ENCODE assay signal across 8 cellular contexts in the genomic region with DNA sequence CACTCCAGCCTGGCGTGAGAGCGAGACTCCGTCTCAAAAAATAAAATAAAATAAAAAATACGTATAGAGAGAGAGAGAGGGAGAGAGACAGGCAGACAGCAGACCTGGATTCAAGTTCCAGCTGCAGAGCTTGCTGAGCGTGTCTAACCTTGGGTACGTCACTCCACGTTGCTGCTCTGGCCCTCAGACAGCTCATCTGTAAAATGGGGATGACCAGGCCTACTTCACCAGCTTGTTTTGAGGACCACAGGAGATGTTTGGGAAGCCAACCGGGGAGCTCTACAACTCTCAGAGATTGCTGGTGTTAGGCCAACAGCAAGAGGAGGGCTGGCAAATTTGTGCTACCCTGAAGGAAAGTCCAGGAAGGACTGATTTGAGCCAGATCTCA. TPM values are rescaled to one million over a fixed set of nuclear protein-coding genes. Genes with fewer than 3 reads are reported as not detected.
DNase-seq lines count a peak whose midpoint lies in the region; ATAC-seq, FAIRE-seq and TF ChIP-seq lines count a peak whose summit lies in the region.

No MANE protein-coding gene starts in this region.

- CTCF ChIA-PET in activated naive CD4-positive, alpha-beta T cell treated with anti-CD3 and anti-CD28 coated beads, Interleukin-2, amount 10 ng/mL, durations not matched to agents 7 days and 5 days (lab: Charles Lee): interaction anchor here (1.0 to 6.0 kb wide), 8 partner anchors 9 to 187 kb away, joined by 3 to 72 read pairs (median 4); a partner anchor contains a TSS
- CTCF ChIA-PET in GM12878 (lab: Yijun Ruan, JAX): interaction anchor here (0.8 to 11.0 kb wide), 10 partner anchors 9 to 326 kb away, joined by 3 to 99 read pairs (median 8); no protein-coding TSS in a partner anchor

- no peak for TF ChIP-seq EP300 in GM12878 (IDR thresholded peaks at IDR 0.05; ENCODE audit: borderline replicate concordance in 1 of 2, control insufficient read depth in 1 of 2, low read depth in 2 of 2, low read length in 2 of 2)

- H3K4me3 ChIP-seq in GM12878 (peak overlapping the region; percentile 68; the same call in 1 of the 2 replicates), upper lobe of right lung (peak overlapping the region; percentile 80)

- intact Hi-C loops in GM12878 (cut with micrococcal nuclease; ENCODE audit: unreplicated experiment): loop anchor here (2.0 to 5.0 kb wide), 3 partner anchors 57 to 251 kb away; a partner anchor contains a TSS
- intact Hi-C loops in upper lobe of right lung (cut with DNase I): no loop called here

- 0 out of 4 replicates have a peak, but pooled peaks cover 0 to 4% of the 10 kb centered on the region in 2 experiments for H3K36me3 ChIP-seq in GM12878 (ENCODE audit: control insufficient read depth in 2 of 2, insufficient read depth in 2 of 2, low read length in 1 of 2)
- H3K36me3 ChIP-seq in upper lobe of right lung: no peaks in the 10 kb centered on the region

- peak overlapping the region; percentile 88 for H3K4me3 Mint-ChIP-seq in activated naive CD4-positive, alpha-beta T cell treated with anti-CD3 and anti-CD28 coated beads, Interleukin-2, amount 10 ng/mL, durations not matched to agents 7 days and 5 days
- peak overlapping the region; percentile 94 for H3K4me3 Mint-ChIP-seq in memory B cell

- TF ChIP-seq RAD21 in GM12878 (IDR thresholded peaks at IDR 0.05; ENCODE audit: insufficient read depth, low read depth, low read length): no peak

- SMC1A ChIA-PET in GM12878 (lab: Charles Lee; ENCODE audit: uncharacterized antibody, unreplicated experiment): interaction anchor here (0.9 to 1.9 kb wide), 6 partner anchors 9 to 187 kb away, joined by 3 to 12 read pairs (median 4); no protein-coding TSS in a partner anchor

- H3K9me3 ChIP-seq in GM12878 (replicated peaks; ENCODE audit: control insufficient read depth, insufficient read depth, low read length) (no peaks in the 10 kb centered on the region), upper lobe of right lung (no peaks in the 10 kb centered on the region)

- H3K4me1 ChIP-seq in GM12878 (ENCODE audit: control insufficient read depth, insufficient read depth, low read length): peaks cover 38% of the 10 kb centered on the region
- H3K4me1 ChIP-seq in upper lobe of right lung: peaks cover 15% of the 10 kb centered on the region

- RAD21 ChIA-PET in GM12878 (lab: Charles Lee; ENCODE audit: unreplicated experiment): interaction anchor here (0.8 to 1.0 kb wide), 5 partner anchors 9 to 150 kb away, joined by 3 to 4 read pairs (median 3); no protein-coding TSS in a partner anchor

- peak overlapping the region; percentile 96 for H2AFZ ChIP-seq in GM12878 (ENCODE audit: control insufficient read depth, low read depth, low read length)

- H3K27me3 ChIP-seq in GM12878 (replicated peaks in 1 of 2; ENCODE audit: control insufficient read depth in 2 of 2, insufficient read depth in 2 of 2, low read length in 1 of 2): no peaks in the 10 kb centered on the region
- no peaks in the 10 kb centered on the region for H3K27me3 ChIP-seq in upper lobe of right lung

- peak overlapping the region; percentile 81 for H3K27ac ChIP-seq in GM12878 (ENCODE audit: control insufficient read depth, insufficient read depth)
- H3K27ac ChIP-seq in upper lobe of right lung: peak overlapping the region; percentile 79

- H4K20me1 ChIP-seq in GM12878 (ENCODE audit: control insufficient read depth, insufficient read depth): no peaks in the 10 kb centered on the region

- POLR2A ChIA-PET in GM12878 (lab: Charles Lee): interaction anchor here (1.2 kb wide), 1 partner anchor 41 kb away, joined by 5 read pairs; no protein-coding TSS in a partner anchor

- no peak for FAIRE-seq in GM12878 (lab: Jason Lieb, UNC)

- TF ChIP-seq CTCF in GM12878 (IDR thresholded peaks at IDR 0.05 in 2 of 3, conservative IDR thresholded peaks at IDR 0.05 in 1 of 3; ENCODE audit: control insufficient read depth in 2 of 3, extremely low read depth in 1 of 3, insufficient read depth in 1 of 3, low read depth in 3 of 3, low read length in 3 of 3) (no peak), upper lobe of right lung (IDR thresholded peaks at IDR 0.05) (no peak)

- no peaks in the 10 kb centered on the region for H3K9me3 Mint-ChIP-seq in activated naive CD4-positive, alpha-beta T cell treated with anti-CD3 and anti-CD28 coated beads, Interleukin-2, amount 10 ng/mL, durations not matched to agents 7 days and 5 days
- no peaks in the 10 kb centered on the region for H3K9me3 Mint-ChIP-seq in memory B cell

- peak overlapping the region; percentile 93 for H3K27ac Mint-ChIP-seq in activated naive CD4-positive, alpha-beta T cell treated with anti-CD3 and anti-CD28 coated beads, Interleukin-2, amount 10 ng/mL, durations not matched to agents 7 days and 5 days
- H3K27ac Mint-ChIP-seq in memory B cell: peak overlapping the region; percentile 98

- BruUV-seq in GM12878 (replicated peaks; lab: Mats Ljungman, UMichigan): no TSS peak

- peaks cover 53% of the 10 kb centered on the region for H3K79me2 ChIP-seq in GM12878 (ENCODE audit: control insufficient read depth, insufficient read depth, low read length)

- peaks cover 65% of the 10 kb centered on the region for H3K4me1 Mint-ChIP-seq in activated naive CD4-positive, alpha-beta T cell treated with anti-CD3 and anti-CD28 coated beads, Interleukin-2, amount 10 ng/mL, durations not matched to agents 7 days and 5 days
- H3K4me1 Mint-ChIP-seq in memory B cell: peaks cover 53% of the 10 kb centered on the region

- H3K9ac ChIP-seq in GM12878 (ENCODE audit: control insufficient read depth, insufficient read depth, low read length): peak overlapping the region; percentile 83

- DNase-seq in activated naive CD4-positive, alpha-beta T cell treated with anti-CD3 and anti-CD28 coated beads, Interleukin-2, amount 10 ng/mL, durations not matched to agents 7 days and 5 days: peak; percentile 22
- no peak for DNase-seq in activated naive CD4-positive, alpha-beta T cell treated with Interleukin-2 at 50 U/mL for 16 hours
- DNase-seq in GM12878 (ENCODE audit: low read depth, low spot score) (no peak), memory B cell (ENCODE audit: low spot score in 2 of 2) (no peak), upper lobe of right lung (no peak), cerebellar cortex (ENCODE audit: low spot score) (no peak), NOMO-1 treated with DMSO at 0.1 percent for 48 hours (lab: John Stamatoyannopoulos, UW; ENCODE audit: unreplicated experiment) (no peak)

- H3K36me3 Mint-ChIP-seq in activated naive CD4-positive, alpha-beta T cell treated with anti-CD3 and anti-CD28 coated beads, Interleukin-2, amount 10 ng/mL, durations not matched to agents 7 days and 5 days: peaks cover 26% of the 10 kb centered on the region
- peaks cover 10% of the 10 kb centered on the region for H3K36me3 Mint-ChIP-seq in memory B cell

- TF ChIP-seq POLR2A in GM12878 (IDR thresholded peaks at IDR 0.05; ENCODE audit: low read depth, low read length): no peak

- ATAC-seq in GM12878 (no peak), memory B cell (ENCODE audit: low read depth) (no peak), upper lobe of right lung (no peak), GM18867 (IDR thresholded peaks at IDR 0.05; ENCODE audit: unreplicated experiment) (no peak)

- no peaks in the 10 kb centered on the region for H3K27me3 Mint-ChIP-seq in activated naive CD4-positive, alpha-beta T cell treated with anti-CD3 and anti-CD28 coated beads, Interleukin-2, amount 10 ng/mL, durations not matched to agents 7 days and 5 days
- no peaks in the 10 kb centered on the region for H3K27me3 Mint-ChIP-seq in memory B cell

- H3K4me2 ChIP-seq in GM12878 (ENCODE audit: control insufficient read depth, insufficient read depth): peak overlapping the region; percentile 98

- WGBS in GM12878 (ENCODE audit: insufficient coverage, insufficient replicate concordance, low lambda C conversion rate, missing lambda C conversion rate): 68% methylated on average over 8 of the region's 8 CpGs

- in situ Hi-C loops in GM12878 (cut with MboI): loop anchor here (10.0 kb wide), 1 partner anchor 189 kb away; no protein-coding TSS in a partner anchor

TF ChIP-seq in GM12878, 131 proteins besides CTCF, POLR2A, EP300 and RAD21 (continues in another document):
- TF ChIP-seq JUNB (IDR thresholded peaks at IDR 0.05) (no peak), EED (IDR thresholded peaks at IDR 0.05; ENCODE audit: low read depth) (0 out of 2 replicates have a peak, but pooled peaks have one; percentile 14), RELA (IDR thresholded peaks at IDR 0.05; ENCODE audit: borderline replicate concordance, partially characterized antibody) (no peak), SRF (IDR thresholded peaks at IDR 0.05; ENCODE audit: low read depth in 2 of 2, low read length in 2 of 2) (no peak), NBN (IDR thresholded peaks at IDR 0.05) (0 out of 2 replicates have a peak, but pooled peaks have one; percentile 27)
- TF ChIP-seq, protein P1, sequence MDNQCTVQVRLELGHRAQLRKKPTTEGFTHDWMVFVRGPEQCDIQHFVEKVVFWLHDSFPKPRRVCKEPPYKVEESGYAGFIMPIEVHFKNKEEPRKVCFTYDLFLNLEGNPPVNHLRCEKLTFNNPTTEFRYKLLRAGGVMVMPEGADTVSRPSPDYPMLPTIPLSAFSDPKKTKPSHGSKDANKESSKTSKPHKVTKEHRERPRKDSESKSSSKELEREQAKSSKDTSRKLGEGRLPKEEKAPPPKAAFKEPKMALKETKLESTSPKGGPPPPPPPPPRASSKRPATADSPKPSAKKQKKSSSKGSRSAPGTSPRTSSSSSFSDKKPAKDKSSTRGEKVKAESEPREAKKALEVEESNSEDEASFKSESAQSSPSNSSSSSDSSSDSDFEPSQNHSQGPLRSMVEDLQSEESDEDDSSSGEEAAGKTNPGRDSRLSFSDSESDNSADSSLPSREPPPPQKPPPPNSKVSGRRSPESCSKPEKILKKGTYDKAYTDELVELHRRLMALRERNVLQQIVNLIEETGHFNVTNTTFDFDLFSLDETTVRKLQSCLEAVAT (IDR thresholded peaks at IDR 0.05): peak; percentile 54

RNA-seq across cellular contexts. Expression of a gene that starts 0.5 kb away (rescaled TPM):
- 149 and 152 TPM in 2 replicates for total RNA-seq in GM12878 (2013; cell fraction: nucleolus; rRNA removed)
- total RNA-seq in GM12878 (2014; rRNA removed): 35.3 and 36.1 TPM in 2 replicates
- 25.0 and 26.5 TPM in 2 replicates for total RNA-seq in GM12878 (2014; rRNA removed; fragmentation: Illumina TruSeq; extraction: Trizol)
- total RNA-seq in GM12878 (2021): 25.7 and 27.6 TPM in 2 replicates
- polyA plus RNA-seq in GM12878 (2011; ENCODE audit: low read depth): 17.0 TPM
- polyA plus RNA-seq in GM12878 (2011; rRNA removed): 36.5 and 49.7 TPM in 2 replicates
- 23.0 TPM in 2 replicates for polyA plus RNA-seq in GM12878 (2011; cell fraction: cytosol; rRNA removed)
- polyA plus RNA-seq in GM12878 (2011; cell fraction: nucleus; rRNA removed): 96.9 and 102 TPM in 2 replicates
- 18.6 and 25.1 TPM in 2 replicates for polyA plus RNA-seq in GM12878 (2012)
- 36.4 and 48.6 TPM in 2 replicates for polyA plus RNA-seq in GM12878 (2014; fragmentation: Illumina TruSeq; extraction: Trizol)
- 10 to 100 TPM; 10.6 to 11.8 TPM for polyA plus RNA-seq in GM12878 (2014; fragmentation: Nextera tagmentation; extraction: Ambion mirVana)
- 30.8 and 34.4 TPM in 2 replicates for polyA plus RNA-seq in GM12878 (2014; rRNA removed)
- polyA plus RNA-seq in GM12878 (2016; fragmentation: Nextera tagmentation; extraction: Ambion mirVana): 10 to 100 TPM; 16.7 to 19.7 TPM
- polyA minus RNA-seq in GM12878 (2011; rRNA and poly(A)+ RNA removed): 24.5 and 25.3 TPM in 2 replicates
- 8.7 and 9.8 TPM in 2 replicates for polyA minus RNA-seq in GM12878 (2011; cell fraction: cytosol; rRNA and poly(A)+ RNA removed)
- 45.0 and 64.3 TPM in 2 replicates for polyA minus RNA-seq in GM12878 (2011; cell fraction: nucleus; rRNA and poly(A)+ RNA removed)
- 9.8 TPM for total RNA-seq in upper lobe of right lung
